ENCODE assay signal across 8 cellular contexts in the genomic region with DNA sequence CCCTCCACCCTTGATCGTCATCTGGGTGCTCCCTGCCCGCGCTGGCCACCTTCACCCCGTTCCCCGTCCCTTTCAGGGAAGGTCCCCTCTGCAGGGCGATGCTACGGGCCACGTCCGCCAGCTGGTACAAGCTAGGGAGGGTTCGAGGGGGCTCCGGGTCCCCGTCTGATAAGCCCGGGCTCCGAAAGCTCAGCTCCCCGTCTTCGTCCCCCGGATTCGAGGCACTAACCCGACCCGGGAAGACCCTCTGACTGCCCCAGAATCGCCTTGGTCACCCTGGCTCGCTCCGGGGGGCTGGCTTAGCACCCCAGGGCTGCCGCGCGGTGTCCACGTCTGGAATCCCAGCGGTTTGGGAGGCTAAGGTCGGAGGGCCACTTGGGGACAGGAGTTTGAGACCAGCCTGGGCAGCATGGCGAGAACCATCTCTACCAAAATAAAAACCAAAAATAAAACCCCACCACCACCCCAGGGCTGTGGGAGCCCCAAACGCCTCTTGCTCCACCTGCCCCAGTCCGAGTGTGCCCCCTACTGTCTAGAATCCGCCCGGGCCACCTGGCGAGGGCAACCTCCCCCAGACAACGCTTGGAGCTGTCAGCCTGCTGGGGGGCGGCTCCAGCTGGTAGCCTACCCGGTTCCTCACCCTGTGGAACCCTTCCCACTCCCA. TPM values are rescaled to one million over a fixed set of nuclear protein-coding genes. Genes with fewer than 3 reads are reported as not detected.
A peak's percentile ranks its signal among the peaks of the same experiment; 100 is the strongest.
DNase-seq lines count a peak whose midpoint lies in the region; ATAC-seq and TF ChIP-seq lines count a peak whose summit lies in the region.

No MANE protein-coding gene starts in this region.

- H3K9me3 ChIP-seq in KOPT-K1 (ENCODE audit: insufficient read depth, low read length, poor library complexity, severe bottlenecking), result no peaks in the 10 kb centered on the region

- H3K4me3 Mint-ChIP-seq in Calu3 (ENCODE audit: low read depth, unreplicated experiment) (peak overlapping the region; percentile 85), WTC11 (peak overlapping the region; percentile 64)

- POLR2A ChIA-PET in WTC11 (lab: Charles Lee), result interaction anchor here (0.7 to 3.1 kb wide), 5 partner anchors 19 to 151 kb away, joined by 3 to 12 read pairs (median 3); a partner anchor contains a TSS

- peak overlapping the region; percentile 45 for H3K27ac Mint-ChIP-seq in Calu3 (ENCODE audit: unreplicated experiment)
- no peak overlapping the region for H3K27ac Mint-ChIP-seq in WTC11

- H3K27me3 Mint-ChIP-seq in Calu3 (ENCODE audit: unreplicated experiment), result peaks cover 41% of the 10 kb centered on the region
- H3K27me3 Mint-ChIP-seq in WTC11 (ENCODE audit: low read depth), result peaks cover 19% of the 10 kb centered on the region

- ATAC-seq in WTC11 (peak; percentile 17), left lobe of liver (peak; percentile 57), GM18907 (IDR thresholded peaks at IDR 0.05; ENCODE audit: unreplicated experiment) (no peak)

- H3K36me3 Mint-ChIP-seq in Calu3 (ENCODE audit: insufficient read depth, unreplicated experiment), result peaks cover 16% of the 10 kb centered on the region
- H3K36me3 Mint-ChIP-seq in WTC11, result no peaks in the 10 kb centered on the region

- DNase-seq in Calu3 (peak; percentile 81), WTC11 (ENCODE audit: low spot score) (peak; percentile 85), caudate nucleus (lab: John Stamatoyannopoulos, UW) (peak in 19 of 61 donors; percentile 9 to 62 (median 27)), left lobe of liver (ENCODE audit: low spot score) (peak; percentile 67), hippocampal formation (lab: John Stamatoyannopoulos, UW) (no peak)
- DNase-seq in stimulated activated CD4-positive, alpha-beta T cell treated with anti-CD3 and anti-CD28 coated beads, TNF-alpha, amount 100 ng/mL, for 1 hour (ENCODE audit: low read depth in 3 of 3, low spot score in 1 of 3), result peak in 2 of 3 donors; percentile 45 to 68

- H3K27ac ChIP-seq in KOPT-K1 (ENCODE audit: low read depth, low read length, poor library complexity, severe bottlenecking) (peak overlapping the region; percentile 79), caudate nucleus (ENCODE audit: low read depth, low read length) (peak overlapping the region; percentile 98)

- H3K36me3 ChIP-seq in KOPT-K1 (ENCODE audit: insufficient read depth, low read length), result 0 out of 2 replicates have a peak, but pooled peaks cover 9% of the 10 kb centered on the region

- intact Hi-C loops in Calu3 (cut with micrococcal nuclease; ENCODE audit: unreplicated experiment), result loop anchor here (1.0 kb wide), 1 partner anchor 55 kb away; no protein-coding TSS in a partner anchor

- no TSS peak for BruUV-seq in Calu3 (replicated peaks; lab: Mats Ljungman, UMichigan)

- CTCF ChIA-PET in Calu3 (lab: Charles Lee) (interaction anchor here (0.6 to 3.2 kb wide), 11 partner anchors 9 to 70 kb away, joined by 3 to 54 read pairs (median 4); a partner anchor contains a TSS), WTC11 (lab: Charles Lee) (interaction anchor here (0.5 to 8.7 kb wide), 39 partner anchors 9 to 674 kb away, joined by 3 to 240 read pairs (median 4); a partner anchor contains a TSS)

- H3K4me1 Mint-ChIP-seq in Calu3 (ENCODE audit: low read depth, unreplicated experiment) (no peaks in the 10 kb centered on the region), WTC11 (peaks cover 25% of the 10 kb centered on the region)

- H3K9me3 Mint-ChIP-seq in Calu3 (ENCODE audit: low read depth, unreplicated experiment) (no peaks in the 10 kb centered on the region), WTC11 (no peaks in the 10 kb centered on the region)

- peak; percentile 25 for TF ChIP-seq CTCF in Calu3 (IDR thresholded peaks at IDR 0.05; ENCODE audit: unreplicated experiment)
- peak; percentile 44; the same call in 1 of the 2 replicates for TF ChIP-seq CTCF in WTC11 (IDR thresholded peaks at IDR 0.05)

TF ChIP-seq in WTC11, 78 proteins besides CTCF, POLR2A, EP300 and RAD21:
- TF ChIP-seq, protein P1, sequence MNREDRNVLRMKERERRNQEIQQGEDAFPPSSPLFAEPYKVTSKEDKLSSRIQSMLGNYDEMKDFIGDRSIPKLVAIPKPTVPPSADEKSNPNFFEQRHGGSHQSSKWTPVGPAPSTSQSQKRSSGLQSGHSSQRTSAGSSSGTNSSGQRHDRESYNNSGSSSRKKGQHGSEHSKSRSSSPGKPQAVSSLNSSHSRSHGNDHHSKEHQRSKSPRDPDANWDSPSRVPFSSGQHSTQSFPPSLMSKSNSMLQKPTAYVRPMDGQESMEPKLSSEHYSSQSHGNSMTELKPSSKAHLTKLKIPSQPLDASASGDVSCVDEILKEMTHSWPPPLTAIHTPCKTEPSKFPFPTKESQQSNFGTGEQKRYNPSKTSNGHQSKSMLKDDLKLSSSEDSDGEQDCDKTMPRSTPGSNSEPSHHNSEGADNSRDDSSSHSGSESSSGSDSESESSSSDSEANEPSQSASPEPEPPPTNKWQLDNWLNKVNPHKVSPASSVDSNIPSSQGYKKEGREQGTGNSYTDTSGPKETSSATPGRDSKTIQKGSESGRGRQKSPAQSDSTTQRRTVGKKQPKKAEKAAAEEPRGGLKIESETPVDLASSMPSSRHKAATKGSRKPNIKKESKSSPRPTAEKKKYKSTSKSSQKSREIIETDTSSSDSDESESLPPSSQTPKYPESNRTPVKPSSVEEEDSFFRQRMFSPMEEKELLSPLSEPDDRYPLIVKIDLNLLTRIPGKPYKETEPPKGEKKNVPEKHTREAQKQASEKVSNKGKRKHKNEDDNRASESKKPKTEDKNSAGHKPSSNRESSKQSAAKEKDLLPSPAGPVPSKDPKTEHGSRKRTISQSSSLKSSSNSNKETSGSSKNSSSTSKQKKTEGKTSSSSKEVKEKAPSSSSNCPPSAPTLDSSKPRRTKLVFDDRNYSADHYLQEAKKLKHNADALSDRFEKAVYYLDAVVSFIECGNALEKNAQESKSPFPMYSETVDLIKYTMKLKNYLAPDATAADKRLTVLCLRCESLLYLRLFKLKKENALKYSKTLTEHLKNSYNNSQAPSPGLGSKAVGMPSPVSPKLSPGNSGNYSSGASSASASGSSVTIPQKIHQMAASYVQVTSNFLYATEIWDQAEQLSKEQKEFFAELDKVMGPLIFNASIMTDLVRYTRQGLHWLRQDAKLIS (CRISPR knock-in tag; IDR thresholded peaks at IDR 0.05; ENCODE audit: borderline replicate concordance), result no peak
- TF ChIP-seq GABPB1 (CRISPR knock-in tag; IDR thresholded peaks at IDR 0.05) (0 out of 2 replicates have a peak, but pooled peaks have one; percentile 15), RELA (CRISPR knock-in tag; IDR thresholded peaks at IDR 0.05; ENCODE audit: borderline replicate concordance) (peak; percentile 82; the same call in 1 of the 2 replicates), MXD4 (CRISPR knock-in tag; IDR thresholded peaks at IDR 0.05; ENCODE audit: borderline replicate concordance) (peak; percentile 46; the same call in 1 of the 2 replicates), ESRRA (CRISPR knock-in tag; IDR thresholded peaks at IDR 0.05; ENCODE audit: borderline replicate concordance) (no peak), ZNF423 (CRISPR knock-in tag; IDR thresholded peaks at IDR 0.05) (no peak; the same call in 1 of the 2 replicates)
- TF ChIP-seq, protein P2, sequence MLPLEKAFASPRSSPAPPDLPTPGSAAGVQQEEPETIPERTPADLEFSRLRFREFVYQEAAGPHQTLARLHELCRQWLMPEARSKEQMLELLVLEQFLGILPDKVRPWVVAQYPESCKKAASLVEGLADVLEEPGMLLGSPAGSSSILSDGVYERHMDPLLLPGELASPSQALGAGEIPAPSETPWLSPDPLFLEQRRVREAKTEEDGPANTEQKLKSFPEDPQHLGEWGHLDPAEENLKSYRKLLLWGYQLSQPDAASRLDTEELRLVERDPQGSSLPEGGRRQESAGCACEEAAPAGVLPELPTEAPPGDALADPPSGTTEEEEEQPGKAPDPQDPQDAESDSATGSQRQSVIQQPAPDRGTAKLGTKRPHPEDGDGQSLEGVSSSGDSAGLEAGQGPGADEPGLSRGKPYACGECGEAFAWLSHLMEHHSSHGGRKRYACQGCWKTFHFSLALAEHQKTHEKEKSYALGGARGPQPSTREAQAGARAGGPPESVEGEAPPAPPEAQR (CRISPR knock-in tag; IDR thresholded peaks at IDR 0.05), result no peak
- TF ChIP-seq, protein P3, sequence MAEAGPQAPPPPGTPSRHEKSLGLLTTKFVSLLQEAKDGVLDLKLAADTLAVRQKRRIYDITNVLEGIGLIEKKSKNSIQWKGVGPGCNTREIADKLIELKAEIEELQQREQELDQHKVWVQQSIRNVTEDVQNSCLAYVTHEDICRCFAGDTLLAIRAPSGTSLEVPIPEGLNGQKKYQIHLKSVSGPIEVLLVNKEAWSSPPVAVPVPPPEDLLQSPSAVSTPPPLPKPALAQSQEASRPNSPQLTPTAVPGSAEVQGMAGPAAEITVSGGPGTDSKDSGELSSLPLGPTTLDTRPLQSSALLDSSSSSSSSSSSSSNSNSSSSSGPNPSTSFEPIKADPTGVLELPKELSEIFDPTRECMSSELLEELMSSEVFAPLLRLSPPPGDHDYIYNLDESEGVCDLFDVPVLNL (CRISPR knock-in tag; IDR thresholded peaks at IDR 0.05; ENCODE audit: borderline replicate concordance, low read depth), result no peak
- TF ChIP-seq, protein P4, sequence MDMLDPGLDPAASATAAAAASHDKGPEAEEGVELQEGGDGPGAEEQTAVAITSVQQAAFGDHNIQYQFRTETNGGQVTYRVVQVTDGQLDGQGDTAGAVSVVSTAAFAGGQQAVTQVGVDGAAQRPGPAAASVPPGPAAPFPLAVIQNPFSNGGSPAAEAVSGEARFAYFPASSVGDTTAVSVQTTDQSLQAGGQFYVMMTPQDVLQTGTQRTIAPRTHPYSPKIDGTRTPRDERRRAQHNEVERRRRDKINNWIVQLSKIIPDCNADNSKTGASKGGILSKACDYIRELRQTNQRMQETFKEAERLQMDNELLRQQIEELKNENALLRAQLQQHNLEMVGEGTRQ (CRISPR knock-in tag; IDR thresholded peaks at IDR 0.05), result no peak

RNA-seq across cellular contexts. Expression of a gene that starts 1.1 kb away (rescaled TPM):
- total RNA-seq in Calu3 (2022), result 3.3 TPM in 2 replicates
- 10.3 to 11.6 TPM (median 11.0 TPM) in 3 replicates for total RNA-seq in WTC11 (2021)
- total RNA-seq in left lobe of liver, result 3.1 TPM

RNA-seq across cellular contexts. Expression of a gene that starts 15.8 kb away (rescaled TPM):
- total RNA-seq in Calu3 (2022) (0.14 and 0.37 TPM in 2 replicates), WTC11 (2021) (3.7 to 5.4 TPM (median 4.9 TPM) in 3 replicates), left lobe of liver (12.5 TPM)

RNA-seq across cellular contexts. Expression of a gene that starts 19.9 kb away (rescaled TPM):
- total RNA-seq in Calu3 (2022) (1.8 and 3.2 TPM in 2 replicates), WTC11 (2021) (10.2 to 13.8 TPM (median 11.7 TPM) in 3 replicates), left lobe of liver (20.9 TPM)

RNA-seq across cellular contexts. Expression of a gene that starts 54.9 kb away (rescaled TPM):
- total RNA-seq in Calu3 (2022) (182 and 206 TPM in 2 replicates), WTC11 (2021) (323 to 388 TPM (median 328 TPM) in 3 replicates), left lobe of liver (97.8 TPM)

Comparison
In these comparisons a context has a peak if more than half of its experiments do, and no peak if none do; other contexts are left out.
1. DNase-seq: peak in Calu3 (single experiment), WTC11 (single experiment), left lobe of liver (single experiment) and stimulated activated CD4-positive, alpha-beta T cell treated with anti-CD3 and anti-CD28 coated beads, TNF-alpha, amount 100 ng/mL, for 1 hour (2 of 3); none in hippocampal formation (0 of 2).